Comparison of ENCODE assay signal across 9 cellular contexts in the genomic region with DNA sequence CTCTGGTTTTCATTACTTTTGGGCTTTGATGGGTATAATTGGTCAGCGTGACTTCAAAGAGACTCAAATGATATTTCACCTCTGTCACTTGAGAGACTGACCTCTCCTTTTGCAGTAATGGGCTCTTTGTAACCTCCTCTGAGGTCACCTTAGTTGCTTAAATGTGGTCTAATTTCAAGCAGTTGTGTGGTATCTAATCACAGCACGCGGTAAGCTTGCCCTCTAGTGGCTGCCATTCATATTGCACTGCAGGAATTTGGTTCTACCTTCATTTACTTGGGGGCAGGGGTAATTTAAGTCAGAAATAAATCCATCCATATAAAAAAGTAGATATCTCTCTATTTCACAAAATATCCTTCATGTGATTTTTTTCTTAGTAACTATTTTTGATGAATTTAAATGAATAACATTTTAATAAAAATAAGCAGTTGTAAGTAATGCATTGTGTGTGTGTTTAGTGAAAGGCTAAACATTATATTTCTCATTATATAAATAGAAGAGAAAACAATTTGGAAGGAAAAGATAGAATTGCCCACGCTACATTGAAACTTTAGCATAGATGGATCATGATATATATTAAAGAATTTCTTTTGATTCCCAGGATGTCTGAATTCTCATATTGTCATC. TPM values are rescaled to one million over a fixed set of nuclear protein-coding genes. Genes with fewer than 3 reads are reported as not detected.
DNase-seq lines count a peak whose midpoint lies in the region.
"Had no signal": no experiment of that assay in that cellular context is flagged by ENCODE, and none has a peak within 500 bp of the region (broad histone marks: within the 10 kb centered on the region; RNA-seq: fewer than 3 reads in every experiment).

No MANE protein-coding gene starts in this region.

- no peak overlapping the region for H3K4me2 ChIP-seq in GM23248 (ENCODE audit: unreplicated experiment)

- 0 out of 2 replicates have a peak overlapping the region, but pooled peaks have one; percentile 29 for H2AFZ ChIP-seq in GM23248

- H3K9ac ChIP-seq in GM23248: no peak overlapping the region

- no peaks in the 10 kb centered on the region for H3K79me2 ChIP-seq in GM23248 (ENCODE audit: insufficient read depth)

- no peaks in the 10 kb centered on the region for H3K36me3 ChIP-seq in GM23248 (ENCODE audit: low read depth)

- H3K9me3 ChIP-seq in GM23248 (ENCODE audit: low read depth): no peaks in the 10 kb centered on the region

- H3K27me3 ChIP-seq in GM23248 (replicated peaks; ENCODE audit: insufficient read depth): no peaks in the 10 kb centered on the region

- H3K27ac ChIP-seq in GM23248: no peak overlapping the region
- H3K27ac ChIP-seq: skin epidermis had no signal

- DNase-seq in activated T-cell treated with anti-CD3 and anti-CD28 coated beads for 1 hour (ENCODE audit: low read depth) (peak; percentile 4), GM23248 (peak; percentile 65), KG1 (lab: John Stamatoyannopoulos, UW) (peak; percentile 25), SK-MEL-5 (ENCODE audit: low read depth, low spot score) (peak; percentile 78), kidney tubule cell (ENCODE audit: low spot score) (peak; percentile 69)
- no peak for DNase-seq in activated T-cell treated with anti-CD3 and anti-CD28 coated beads, Interleukin-2, amount 50 U/mL, for 1 hour
- peak; percentile 12 for DNase-seq in central memory CD4-positive, alpha-beta T cell
- peak; percentile 15 for DNase-seq in stimulated activated CD4-positive, alpha-beta T cell treated with anti-CD3 and anti-CD28 coated beads, Interleukin-4, amount 100 ng/mL, for 24 hours

- in situ Hi-C loops in GM23248 (cut with MboI) (loop anchor here (5.0 kb wide), 1 partner anchor 305 kb away; no protein-coding TSS in a partner anchor), SK-MEL-5 (cut with HindIII; ENCODE audit: low pct_unique_long_range_greater_than_20kb, low sequenced_read_pairs) (no loop called here)

- H3F3A ChIP-seq in GM23248 (ENCODE audit: insufficient read depth): no peaks in the 10 kb centered on the region

- WGBS in GM23248 (ENCODE audit: low coverage in 1 of 2, low lambda C conversion rate in 2 of 2, missing lambda C conversion rate in 2 of 2), 2 experiments: 0 to 3% methylated on average over 4 of the region's 4 CpGs

- H3K4me3 ChIP-seq in GM23248: no peak overlapping the region
- H3K4me3 ChIP-seq: skin epidermis had no signal

- no peaks in the 10 kb centered on the region for H3K9me2 ChIP-seq in GM23248 (ENCODE audit: insufficient read depth)

- H4K20me1 ChIP-seq in GM23248 (ENCODE audit: insufficient read depth): no peaks in the 10 kb centered on the region

- H3K4me1 ChIP-seq in GM23248 (ENCODE audit: insufficient read depth): peaks cover 4% of the 10 kb centered on the region; the same call in 1 of the 2 replicates

RNA-seq across cellular contexts. Expression of a gene that starts 55.0 kb away (rescaled TPM):
- total RNA-seq in GM23248 (2014; rRNA removed; shearing (Covaris generic)): 0.13 and 0.32 TPM in 2 replicates
- 0.06 and 0.10 TPM in 2 replicates for polyA plus RNA-seq in GM23248 (2016; fragmentation: Nextera tagmentation; extraction: Ambion mirVana)
- 1.5 and 2.0 TPM in 2 replicates for total RNA-seq in SK-MEL-5 (2014; rRNA removed; shearing (Covaris generic))
- polyA plus RNA-seq in SK-MEL-5 (2015; cell fraction: cytosol; rRNA removed): 2.8 and 2.9 TPM in 2 replicates
- polyA plus RNA-seq in SK-MEL-5 (2015; cell fraction: nucleus; rRNA removed): 2.7 and 6.2 TPM in 2 replicates
